30 cellular contexts compared by ENCODE assay signal in the genomic region with DNA sequence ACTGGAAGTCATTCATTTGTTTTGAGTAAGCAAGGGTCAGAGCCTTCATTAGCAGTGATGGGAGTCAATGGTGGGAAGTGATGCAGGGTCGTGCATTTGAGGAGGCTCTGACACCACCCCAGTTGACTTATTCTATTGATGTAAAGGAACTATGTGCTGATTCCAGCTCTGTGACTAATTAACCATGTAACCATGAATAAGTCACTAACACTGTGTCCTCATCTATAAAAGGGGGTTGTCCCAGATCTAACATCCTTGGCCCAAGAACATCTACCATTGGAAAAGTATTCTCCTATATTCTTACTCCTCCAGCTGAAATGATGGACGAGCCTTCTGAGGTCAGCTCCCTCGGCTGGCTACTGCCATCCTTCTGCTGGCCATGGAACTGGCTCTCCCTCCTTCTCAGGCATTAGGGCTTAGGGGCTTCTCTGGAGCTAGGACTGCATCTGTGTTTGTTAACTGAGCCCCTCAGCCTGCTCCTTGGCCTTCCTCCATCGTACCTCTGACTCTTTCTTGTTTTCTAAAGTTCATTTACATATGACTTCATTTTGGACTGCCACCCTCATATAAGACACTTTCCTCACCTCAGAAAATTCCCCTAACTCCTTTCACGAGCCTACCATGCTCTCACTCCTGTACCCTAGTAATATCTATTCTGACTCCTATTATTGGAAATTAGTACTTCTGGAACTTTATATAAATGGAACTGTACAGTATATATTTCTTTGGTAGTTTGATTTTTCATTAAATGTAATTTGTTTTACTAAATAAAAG.
DNase-seq lines count a peak whose midpoint lies in the region; ATAC-seq and TF ChIP-seq lines count a peak whose summit lies in the region.
"Had no signal": no experiment of that assay in that cellular context is flagged by ENCODE, and none has a peak within 500 bp of the region (broad histone marks: within the 10 kb centered on the region; RNA-seq: fewer than 3 reads in every experiment).

No MANE protein-coding gene starts in this region.

- no peaks in the 10 kb centered on the region for H3K79me2 ChIP-seq in MM.1S (ENCODE audit: low read length)

- H3F3A ChIP-seq in MM.1S (ENCODE audit: insufficient read depth, low read length): no peaks in the 10 kb centered on the region

- H3K27me3 ChIP-seq in neuronal stem cell (ENCODE audit: control insufficient read depth in 3 of 3, insufficient read depth in 3 of 3, low read depth in 1 of 3, low read length in 3 of 3) (peaks cover 0 to 15% (median 0%) of the 10 kb centered on the region in 3 experiments), MM.1S (replicated peaks; ENCODE audit: insufficient read depth, low read length) (no peaks in the 10 kb centered on the region)
- H3K27me3 ChIP-seq: BLaER1, breast epithelium, foreskin keratinocyte, suprapubic skin had no signal

- no peak overlapping the region for H2BK15ac ChIP-seq in neuronal stem cell (ENCODE audit: low read length)

- peaks cover 0 to 3% of the 10 kb centered on the region in 2 donors for H3K4me1 ChIP-seq in neuronal stem cell (ENCODE audit: control insufficient read depth in 2 of 2, insufficient read depth in 1 of 2, low read depth in 1 of 2, low read length in 2 of 2)
- H3K4me1 ChIP-seq in MM.1S (ENCODE audit: low read length): no peaks in the 10 kb centered on the region
- H3K4me1 ChIP-seq: breast epithelium had no signal

- H3K36me3 ChIP-seq in neuronal stem cell (replicated peaks in 1 of 2; ENCODE audit: control insufficient read depth in 2 of 2, insufficient read depth in 2 of 2, low read length in 2 of 2) (no peaks in the 10 kb centered on the region), MM.1S (replicated peaks; ENCODE audit: insufficient read depth, low read length) (no peaks in the 10 kb centered on the region)
- H3K36me3 ChIP-seq: BLaER1, breast epithelium, HAP-1, suprapubic skin had no signal

- no peak overlapping the region for H3K27ac ChIP-seq in neuronal stem cell (replicated peaks; ENCODE audit: low read length)
- no peak overlapping the region for H3K27ac ChIP-seq in MM.1S (ENCODE audit: low read length)
- H3K27ac ChIP-seq: BLaER1, breast epithelium, foreskin keratinocyte, suprapubic skin had no signal

- H3K9ac ChIP-seq in neuronal stem cell (ENCODE audit: low read depth, low read length, poor library complexity) (no peak overlapping the region), MM.1S (ENCODE audit: low read length) (no peak overlapping the region)
- H3K9ac ChIP-seq: BLaER1 had no signal

- H2AFZ ChIP-seq in neuronal stem cell (ENCODE audit: low read length) (no peak overlapping the region), MM.1S (ENCODE audit: low read length) (no peak overlapping the region)

- WGBS in neuronal stem cell (ENCODE audit: extremely low coverage in 2 of 2, insufficient read length in 2 of 2, insufficient replicate concordance in 1 of 2), 2 donors: no CpG with 5 or more reads among the region's 5 CpGs

- no peak overlapping the region for H4K8ac ChIP-seq in neuronal stem cell (ENCODE audit: low read depth, low read length)

- no peak overlapping the region for H2AK5ac ChIP-seq in neuronal stem cell (ENCODE audit: low read depth, low read length)

- no peak for TF ChIP-seq POLR2A in GM18505 (IDR thresholded peaks at IDR 0.05; ENCODE audit: borderline replicate concordance, extremely low read depth, insufficient read depth, insufficient read length)

- no peak overlapping the region for H4K91ac ChIP-seq in neuronal stem cell (ENCODE audit: low read depth, low read length, poor library complexity)

- H3K4me2 ChIP-seq in neuronal stem cell (ENCODE audit: insufficient read depth, low read length, poor library complexity, severe bottlenecking) (no peak overlapping the region), MM.1S (ENCODE audit: low read depth, low read length) (no peak overlapping the region)
- H3K4me2 ChIP-seq: BLaER1, smooth muscle cell had no signal

- no peaks in the 10 kb centered on the region for H4K20me1 ChIP-seq in MM.1S (ENCODE audit: insufficient read depth, low read length)
- H4K20me1 ChIP-seq: BLaER1 had no signal

- H3K9me2 ChIP-seq in MM.1S (replicated peaks; ENCODE audit: insufficient read depth, low read length): no peaks in the 10 kb centered on the region

- TF ChIP-seq CTCF in fibroblast of mammary gland (conservative IDR thresholded peaks at IDR 0.05; ENCODE audit: control insufficient read depth, insufficient read depth, low read depth, low read length) (no peak), MM.1S (IDR thresholded peaks at IDR 0.05; ENCODE audit: low read length) (no peak)

- DNase-seq in fibroblast of mammary gland (ENCODE audit: low read depth) (peak; percentile 4), neuronal stem cell (ENCODE audit: low spot score) (no peak), MM.1S (no peak), T-helper 2 cell (no peak)
- DNase-seq: ACHN; activated CD4-positive, alpha-beta T cell treated with anti-CD3 and anti-CD28 coated beads, Interleukin-2, amount 50 U/mL, for 4 hours; activated naive CD4-positive, alpha-beta T cell treated with anti-CD3 and anti-CD28 coated beads, Interleukin-2, amount 10 ng/mL, durations not matched to agents 7 days and 5 days; amygdala; DND-41; effector memory CD4-positive, alpha-beta T cell; erythroblast; foreskin keratinocyte; mesendoderm; NCI-H1417; NCI-H510A treated with DMSO at 0.1 percent for 48 hours; PC-3; retina; Right ventricle myocardium superior; T1000 had no signal

- H3K4ac ChIP-seq in neuronal stem cell (ENCODE audit: low read length): no peak overlapping the region

- H2BK120ac ChIP-seq in neuronal stem cell (ENCODE audit: low read depth, low read length): no peak overlapping the region

- no peak overlapping the region for H2BK12ac ChIP-seq in neuronal stem cell (ENCODE audit: low read length)

- H2BK5ac ChIP-seq in neuronal stem cell (ENCODE audit: low read length): no peak overlapping the region

- H3K4me3 ChIP-seq in fibroblast of mammary gland (ENCODE audit: control insufficient read depth, low read depth, low read length): no peak overlapping the region
- no peak overlapping the region for H3K4me3 ChIP-seq in neuronal stem cell (ENCODE audit: low read length in 2 of 2)
- H3K4me3 ChIP-seq in MM.1S (ENCODE audit: low read length): no peak overlapping the region
- H3K4me3 ChIP-seq: BLaER1, breast epithelium, HAP-1, smooth muscle cell, suprapubic skin had no signal

- H3K14ac ChIP-seq in neuronal stem cell (ENCODE audit: low read length): no peak overlapping the region

- H3K9me3 ChIP-seq in neuronal stem cell (replicated peaks in 1 of 2; ENCODE audit: control insufficient read depth in 2 of 2, insufficient read depth in 1 of 2, low read depth in 1 of 2, low read length in 2 of 2) (no peaks in the 10 kb centered on the region), MM.1S (replicated peaks; ENCODE audit: insufficient read depth, low read length) (no peaks in the 10 kb centered on the region)
- H3K9me3 ChIP-seq: BLaER1, breast epithelium, HAP-1, suprapubic skin had no signal

- no peak overlapping the region for H3K18ac ChIP-seq in neuronal stem cell (ENCODE audit: low read length)

- H3K79me1 ChIP-seq in neuronal stem cell (ENCODE audit: low read depth, low read length): no peaks in the 10 kb centered on the region

- no peak overlapping the region for H3K23ac ChIP-seq in neuronal stem cell (ENCODE audit: low read depth, low read length, poor library complexity)

- ATAC-seq in GM18858 (IDR thresholded peaks at IDR 0.05; ENCODE audit: unreplicated experiment): peak; percentile 57
- ATAC-seq in HG02571 (IDR thresholded peaks at IDR 0.05; ENCODE audit: unreplicated experiment): peak; percentile 73
- ATAC-seq in HG03045 (IDR thresholded peaks at IDR 0.05; ENCODE audit: unreplicated experiment): peak; percentile 66
- ATAC-seq in GM18505 (IDR thresholded peaks at IDR 0.05; ENCODE audit: unreplicated experiment): no peak
- ATAC-seq: foreskin keratinocyte; PC-3; stimulated activated effector memory CD8-positive, alpha-beta T cell treated with anti-CD3 and anti-CD28 coated beads, Interleukin-12 subunit alpha, Interleukin-12 subunit beta, amount 100 ng/mL, for 72 hours; WTC11 had no signal
